ENCODE assay signal across 1 cellular context in the genomic region with DNA sequence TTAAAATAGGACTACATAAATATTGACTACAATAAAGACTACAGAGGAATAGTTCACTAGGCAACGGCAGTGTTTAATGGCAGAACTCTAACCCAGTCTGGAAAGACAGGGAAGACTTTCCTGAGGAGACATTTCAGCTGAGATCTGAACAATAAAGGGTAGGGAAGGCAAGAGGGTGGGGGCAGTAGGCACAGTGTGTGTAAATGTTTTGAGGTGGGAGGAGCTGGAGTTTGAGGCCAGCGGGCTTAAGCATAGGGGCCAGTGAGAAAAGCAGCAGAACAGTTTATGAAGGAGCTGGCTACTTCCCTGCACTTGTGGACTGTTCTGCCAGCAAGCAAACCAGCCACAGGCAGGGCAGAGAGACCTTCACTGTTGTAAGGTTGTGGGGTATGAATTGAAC.
TF ChIP-seq lines count a peak whose summit lies in the region.

No MANE protein-coding gene starts in this region.

TF ChIP-seq in SK-N-SH, 30 proteins besides CTCF, POLR2A, EP300 and RAD21 (continued from another document):
- TF ChIP-seq MXI1 (IDR thresholded peaks at IDR 0.05; ENCODE audit: low read depth, low read length) (no peak), NRF1 (IDR thresholded peaks at IDR 0.05; ENCODE audit: low read depth, low read length) (no peak)
